Comparison of ENCODE assay signal across 8 cellular contexts in the genomic region with DNA sequence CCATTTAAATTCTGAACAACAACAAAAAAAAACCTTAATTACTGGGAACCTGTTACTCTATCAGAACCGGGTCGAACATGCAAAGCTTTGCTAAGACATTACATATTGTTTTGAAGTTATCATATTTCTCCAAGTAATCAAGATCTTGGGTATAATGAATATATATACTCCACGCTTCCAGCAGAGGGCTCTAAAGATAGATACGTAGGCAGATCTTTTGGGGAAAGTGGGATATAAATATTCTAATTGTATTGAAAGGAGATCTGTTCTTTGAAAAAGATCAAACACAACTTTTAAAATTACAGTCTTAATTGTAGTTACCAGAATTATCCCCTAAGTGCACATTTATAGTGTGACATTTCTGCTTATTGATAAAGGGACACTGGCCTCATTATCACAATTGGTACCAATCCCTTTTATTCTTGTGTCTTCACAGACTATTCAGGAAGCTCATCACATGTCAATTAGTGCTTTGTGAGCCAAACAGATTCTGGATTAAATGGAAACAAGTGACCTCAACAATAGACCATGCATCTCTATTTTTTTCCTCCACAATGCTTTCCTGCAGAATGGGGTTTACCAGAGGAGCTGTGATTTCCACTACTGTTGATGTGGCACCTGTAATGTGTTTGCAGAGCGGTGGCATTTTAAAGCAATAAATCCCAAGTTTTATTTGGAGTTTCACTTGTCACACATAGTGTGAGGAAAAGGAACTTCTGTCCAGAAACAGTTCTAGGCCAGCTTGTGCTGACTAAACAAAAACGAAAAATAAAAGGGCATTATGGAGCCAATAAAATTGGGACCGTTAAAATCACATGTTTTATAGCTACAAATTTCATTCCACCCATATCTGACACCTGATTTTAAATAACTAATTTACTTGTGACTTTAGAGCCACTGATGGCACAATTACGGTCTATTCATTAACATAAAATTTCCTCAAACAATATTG.
DNase-seq lines count a peak whose midpoint lies in the region; ATAC-seq and TF ChIP-seq lines count a peak whose summit lies in the region.

No MANE protein-coding gene starts in this region.

- no peak for ATAC-seq in HG03280 (IDR thresholded peaks at IDR 0.05; ENCODE audit: unreplicated experiment)

- POLR2A ChIA-PET in activated CD4-positive, alpha-beta T cell treated with anti-CD3 and anti-CD28 coated beads, Interleukin-2, amount 10 ng/mL, durations not matched to agents 7 days and 5 days (lab: Charles Lee): no interaction called here

- H3K4me3 Mint-ChIP-seq in nephron progenitor cell: no peak overlapping the region
- no peak overlapping the region for H3K4me3 Mint-ChIP-seq in activated CD4-positive, alpha-beta T cell treated with anti-CD3 and anti-CD28 coated beads, Interleukin-2, amount 10 ng/mL, durations not matched to agents 7 days and 5 days
- no peak overlapping the region for H3K4me3 Mint-ChIP-seq in activated T-helper 2 cell treated with anti-CD3 and anti-CD28 coated beads, Interferon-gamma antibody, Interleukin-2, Interleukin-4, amounts not matched to agents 10 μg/mL and 5 μg/mL and 100 μg/mL, durations not matched to agents 14 hours and 24 hours and 36 hours (ENCODE audit: low read depth)

- H3K27ac Mint-ChIP-seq in nephron progenitor cell: no peak overlapping the region
- H3K27ac Mint-ChIP-seq in activated CD4-positive, alpha-beta T cell treated with anti-CD3 and anti-CD28 coated beads, Interleukin-2, amount 10 ng/mL, durations not matched to agents 7 days and 5 days: no peak overlapping the region
- H3K27ac Mint-ChIP-seq in activated T-helper 2 cell treated with anti-CD3 and anti-CD28 coated beads, Interferon-gamma antibody, Interleukin-2, Interleukin-4, amounts not matched to agents 10 μg/mL and 5 μg/mL and 100 μg/mL, durations not matched to agents 14 hours and 24 hours and 36 hours: no peak overlapping the region

- no peaks in the 10 kb centered on the region for H3K4me1 Mint-ChIP-seq in nephron progenitor cell
- no peaks in the 10 kb centered on the region for H3K4me1 Mint-ChIP-seq in activated CD4-positive, alpha-beta T cell treated with anti-CD3 and anti-CD28 coated beads, Interleukin-2, amount 10 ng/mL, durations not matched to agents 7 days and 5 days
- no peaks in the 10 kb centered on the region for H3K4me1 Mint-ChIP-seq in activated T-helper 2 cell treated with anti-CD3 and anti-CD28 coated beads, Interferon-gamma antibody, Interleukin-2, Interleukin-4, amounts not matched to agents 10 μg/mL and 5 μg/mL and 100 μg/mL, durations not matched to agents 14 hours and 24 hours and 36 hours (ENCODE audit: low read depth)

- CTCF ChIA-PET in activated CD4-positive, alpha-beta T cell treated with anti-CD3 and anti-CD28 coated beads, Interleukin-2, amount 10 ng/mL, durations not matched to agents 7 days and 5 days (lab: Charles Lee): no interaction called here

- peaks cover 12% of the 10 kb centered on the region for H3K27me3 Mint-ChIP-seq in nephron progenitor cell (ENCODE audit: low read depth, poor library complexity)
- H3K27me3 Mint-ChIP-seq in activated CD4-positive, alpha-beta T cell treated with anti-CD3 and anti-CD28 coated beads, Interleukin-2, amount 10 ng/mL, durations not matched to agents 7 days and 5 days: no peaks in the 10 kb centered on the region
- no peaks in the 10 kb centered on the region for H3K27me3 Mint-ChIP-seq in activated T-helper 2 cell treated with anti-CD3 and anti-CD28 coated beads, Interferon-gamma antibody, Interleukin-2, Interleukin-4, amounts not matched to agents 10 μg/mL and 5 μg/mL and 100 μg/mL, durations not matched to agents 14 hours and 24 hours and 36 hours (ENCODE audit: low read depth)

- intact Hi-C loops in activated T-helper 2 cell treated with anti-CD3 and anti-CD28 coated beads, Interferon-gamma antibody, Interleukin-2, Interleukin-4, amounts not matched to agents 10 μg/mL and 5 μg/mL and 100 μg/mL, durations not matched to agents 14 hours and 24 hours and 36 hours (cut with micrococcal nuclease): loop anchor here (2.0 kb wide), 2 partner anchors 354 to 402 kb away; no protein-coding TSS in a partner anchor

- H3K9me3 Mint-ChIP-seq in nephron progenitor cell: no peaks in the 10 kb centered on the region
- H3K9me3 Mint-ChIP-seq in activated CD4-positive, alpha-beta T cell treated with anti-CD3 and anti-CD28 coated beads, Interleukin-2, amount 10 ng/mL, durations not matched to agents 7 days and 5 days: no peaks in the 10 kb centered on the region
- no peaks in the 10 kb centered on the region for H3K9me3 Mint-ChIP-seq in activated T-helper 2 cell treated with anti-CD3 and anti-CD28 coated beads, Interferon-gamma antibody, Interleukin-2, Interleukin-4, amounts not matched to agents 10 μg/mL and 5 μg/mL and 100 μg/mL, durations not matched to agents 14 hours and 24 hours and 36 hours

- DNase-seq in NCI-H1417 (lab: John Stamatoyannopoulos, UW) (peak in 2 of 3 experiments; percentile 53 to 57), NCI-H1417 treated with DMSO at 0.1 percent for 48 hours (lab: John Stamatoyannopoulos, UW) (no peak), NCI-H2171 treated with DMSO at 0.1 percent for 48 hours (lab: John Stamatoyannopoulos, UW) (peak; percentile 24), cerebellum (ENCODE audit: low spot score) (peak; percentile 33), nephron progenitor cell (no peak)
- no peak for DNase-seq in activated CD4-positive, alpha-beta T cell treated with anti-CD3 and anti-CD28 coated beads, Interleukin-2, amount 10 ng/mL, durations not matched to agents 7 days and 5 days
- no peak for DNase-seq in activated T-helper 2 cell treated with anti-CD3 and anti-CD28 coated beads, Interferon-gamma antibody, Interleukin-2, Interleukin-4, amounts not matched to agents 10 μg/mL and 5 μg/mL and 100 μg/mL, durations not matched to agents 14 hours and 24 hours and 36 hours (ENCODE audit: low spot score)

- peak; percentile 44 for TF ChIP-seq CTCF in nephron progenitor cell (IDR thresholded peaks at IDR 0.05)

- peaks cover 67% of the 10 kb centered on the region for H3K36me3 Mint-ChIP-seq in nephron progenitor cell (ENCODE audit: low read depth)
- no peaks in the 10 kb centered on the region for H3K36me3 Mint-ChIP-seq in activated CD4-positive, alpha-beta T cell treated with anti-CD3 and anti-CD28 coated beads, Interleukin-2, amount 10 ng/mL, durations not matched to agents 7 days and 5 days (ENCODE audit: low read depth)
- H3K36me3 Mint-ChIP-seq in activated T-helper 2 cell treated with anti-CD3 and anti-CD28 coated beads, Interferon-gamma antibody, Interleukin-2, Interleukin-4, amounts not matched to agents 10 μg/mL and 5 μg/mL and 100 μg/mL, durations not matched to agents 14 hours and 24 hours and 36 hours (ENCODE audit: low read depth): no peaks in the 10 kb centered on the region

Comparison
In these comparisons a context has a peak if more than half of its experiments do, and no peak if none do; other contexts are left out.
1. DNase-seq: peak in NCI-H1417 (2 of 3), NCI-H2171 treated with DMSO at 0.1 percent for 48 hours (single experiment) and cerebellum (single experiment); none in NCI-H1417 treated with DMSO at 0.1 percent for 48 hours (single experiment), nephron progenitor cell (single experiment), activated CD4-positive, alpha-beta T cell treated with anti-CD3 and anti-CD28 coated beads, Interleukin-2, amount 10 ng/mL, durations not matched to agents 7 days and 5 days (single experiment) and activated T-helper 2 cell treated with anti-CD3 and anti-CD28 coated beads, Interferon-gamma antibody, Interleukin-2, Interleukin-4, amounts not matched to agents 10 μg/mL and 5 μg/mL and 100 μg/mL, durations not matched to agents 14 hours and 24 hours and 36 hours (single experiment).